Comparison of ENCODE assay signal across 34 cellular contexts in the genomic region with DNA sequence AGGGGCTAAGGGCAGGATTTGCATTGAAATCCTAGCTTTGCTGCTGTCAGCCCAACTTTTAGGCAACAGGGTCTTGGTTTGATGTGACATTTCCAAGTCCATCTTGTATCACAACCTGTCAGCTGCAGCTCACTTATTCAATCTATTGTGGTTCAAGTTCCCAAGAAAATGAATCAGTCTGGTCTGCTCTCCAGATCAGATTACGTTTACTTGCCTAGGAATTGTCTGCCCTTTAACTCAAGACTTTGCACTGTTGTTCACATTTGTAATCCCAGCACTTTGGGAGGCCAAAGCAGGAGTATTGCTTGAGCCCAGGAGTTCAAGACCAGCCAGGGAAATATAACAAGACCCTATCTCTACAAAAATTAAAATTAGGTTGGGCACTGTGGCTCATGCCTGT.
"Had no signal": no experiment of that assay in that cellular context is flagged by ENCODE, and none has a peak within 500 bp of the region (broad histone marks: within the 10 kb centered on the region; RNA-seq: fewer than 3 reads in every experiment).

No MANE protein-coding gene starts in this region.

- H3K27me3 ChIP-seq: ascending aorta, breast epithelium, MG63, Peyer's patch, SJSA1 had no signal

- H3K4me2 ChIP-seq: SK-N-SH had no signal

- H3K4me1 Mint-ChIP-seq: activated CD4-positive, alpha-beta T cell treated with anti-CD3 and anti-CD28 coated beads, Interleukin-2, amount 10 ng/mL, durations not matched to agents 24 days and 14 days; activated naive CD4-positive, alpha-beta T cell treated with anti-CD3 and anti-CD28 coated beads, Interleukin-2, amount 50 U/mL, for 24 hours had no signal

- H3K4me3 ChIP-seq: ascending aorta, breast epithelium, MG63, Peyer's patch, SJSA1 had no signal

- H3K9ac ChIP-seq: SK-N-SH had no signal

- DNase-seq: activated CD4-positive, alpha-beta T cell treated with anti-CD3 and anti-CD28 coated beads, Interleukin-2, amount 10 ng/mL, durations not matched to agents 24 days and 14 days; activated CD4-positive, alpha-beta T cell treated with anti-CD3 and anti-CD28 coated beads, Interleukin-2, amount 50 U/mL, for 4 hours; activated CD8-positive, alpha-beta T cell treated with anti-CD3 and anti-CD28 coated beads for 36 hours; activated effector memory CD4-positive, alpha-beta T cell treated with anti-CD3 and anti-CD28 coated beads, Interleukin-2, amount 50 U/mL, for 16 hours; activated naive CD4-positive, alpha-beta T cell treated with Interleukin-2 at 50 U/mL for 16 hours; activated naive CD8-positive, alpha-beta T cell treated with anti-CD3 and anti-CD28 coated beads, Interleukin-2, amount 10 ng/mL, durations not matched to agents 7 days and 5 days; activated T-cell treated with anti-CD3 and anti-CD28 coated beads, Interleukin-2, amount 50 U/mL, for 1 hour; activated T-cell treated with anti-CD3 and anti-CD28 coated beads, Interleukin-2, amount 50 U/mL, for 72 hours; amygdala; Karpas-422; KBM-7; MG63; MV-4-11; NCI-H1092; NCI-H1436 treated with DMSO at 0.1 percent for 48 hours; NCI-H1694 treated with DMSO at 0.1 percent for 48 hours; NCI-H2029; NCI-H510A; NCI-H526; NCI-H748 treated with DMSO at 0.1 percent for 48 hours; NK-92 treated with Interleukin-12 subunit alpha and Interleukin-12 subunit beta, amount 100 ng/mL, for 24 hours; PC-3; Peyer's patch; RPMI8226; SHP77 treated with DMSO at 0.1 percent for 48 hours; SK-N-SH had no signal

- H3K27ac ChIP-seq: ascending aorta, breast epithelium, SJSA1 had no signal

- H3K27ac Mint-ChIP-seq: activated CD4-positive, alpha-beta T cell treated with anti-CD3 and anti-CD28 coated beads, Interleukin-2, amount 10 ng/mL, durations not matched to agents 24 days and 14 days; activated CD8-positive, alpha-beta T cell treated with anti-CD3 and anti-CD28 coated beads for 36 hours; activated naive CD4-positive, alpha-beta T cell treated with anti-CD3 and anti-CD28 coated beads, Interleukin-2, amount 50 U/mL, for 24 hours; activated naive CD8-positive, alpha-beta T cell treated with anti-CD3 and anti-CD28 coated beads, Interleukin-2, amount 10 ng/mL, durations not matched to agents 7 days and 5 days; activated T-cell treated with anti-CD3 and anti-CD28 coated beads, Interleukin-2, amount 50 U/mL, for 72 hours; activated T-helper 17 cell treated with anti-CD3 and anti-CD28 coated beads, Interleukin-2, amount 50 U/mL, for 72 hours; T-helper 1 cell treated with Interleukin-12 subunit alpha and Interleukin-12 subunit beta and Interleukin-4 antibody, amounts not matched to agents 30 μg/mL and 1 μg/mL, for 36 hours; T-helper 2 cell treated with Interferon-gamma antibody and Interleukin-4, amounts not matched to agents 5 μg/mL and 100 μg/mL, for 36 hours had no signal

- H3K4me3 Mint-ChIP-seq: activated CD4-positive, alpha-beta T cell treated with anti-CD3 and anti-CD28 coated beads, Interleukin-2, amount 10 ng/mL, durations not matched to agents 24 days and 14 days; activated CD8-positive, alpha-beta T cell treated with anti-CD3 and anti-CD28 coated beads for 36 hours; activated naive CD4-positive, alpha-beta T cell treated with anti-CD3 and anti-CD28 coated beads, Interleukin-2, amount 50 U/mL, for 24 hours; activated naive CD8-positive, alpha-beta T cell treated with anti-CD3 and anti-CD28 coated beads, Interleukin-2, amount 10 ng/mL, durations not matched to agents 7 days and 5 days; activated T-cell treated with anti-CD3 and anti-CD28 coated beads, Interleukin-2, amount 50 U/mL, for 72 hours; activated T-helper 17 cell treated with anti-CD3 and anti-CD28 coated beads, Interleukin-2, amount 50 U/mL, for 72 hours; T-helper 1 cell treated with Interleukin-12 subunit alpha and Interleukin-12 subunit beta and Interleukin-4 antibody, amounts not matched to agents 30 μg/mL and 1 μg/mL, for 36 hours; T-helper 2 cell treated with Interferon-gamma antibody and Interleukin-4, amounts not matched to agents 5 μg/mL and 100 μg/mL, for 36 hours had no signal

- H3K27me3 Mint-ChIP-seq: activated CD4-positive, alpha-beta T cell treated with anti-CD3 and anti-CD28 coated beads, Interleukin-2, amount 10 ng/mL, durations not matched to agents 24 days and 14 days; activated CD8-positive, alpha-beta T cell treated with anti-CD3 and anti-CD28 coated beads for 36 hours; activated naive CD4-positive, alpha-beta T cell treated with anti-CD3 and anti-CD28 coated beads, Interleukin-2, amount 50 U/mL, for 24 hours; activated naive CD8-positive, alpha-beta T cell treated with anti-CD3 and anti-CD28 coated beads, Interleukin-2, amount 10 ng/mL, durations not matched to agents 7 days and 5 days; activated T-helper 17 cell treated with anti-CD3 and anti-CD28 coated beads, Interleukin-2, amount 50 U/mL, for 72 hours had no signal

- H3K4me1 ChIP-seq: ascending aorta, breast epithelium, SJSA1 had no signal

- ATAC-seq: activated CD8-positive, alpha-beta T cell treated with anti-CD3 and anti-CD28 coated beads for 36 hours; activated T-cell treated with anti-CD3 and anti-CD28 coated beads, Interleukin-2, amount 50 U/mL, for 72 hours; activated T-helper 17 cell treated with anti-CD3 and anti-CD28 coated beads, Interleukin-2, amount 50 U/mL, for 72 hours; PC-3 had no signal

- H3K9me3 ChIP-seq: ascending aorta, breast epithelium, MG63, Peyer's patch, SJSA1, SK-N-SH had no signal

- H3K36me3 Mint-ChIP-seq: activated naive CD4-positive, alpha-beta T cell treated with anti-CD3 and anti-CD28 coated beads, Interleukin-2, amount 50 U/mL, for 24 hours had no signal

- H3K9me3 Mint-ChIP-seq: activated CD4-positive, alpha-beta T cell treated with anti-CD3 and anti-CD28 coated beads, Interleukin-2, amount 10 ng/mL, durations not matched to agents 24 days and 14 days; activated CD8-positive, alpha-beta T cell treated with anti-CD3 and anti-CD28 coated beads for 36 hours; activated naive CD4-positive, alpha-beta T cell treated with anti-CD3 and anti-CD28 coated beads, Interleukin-2, amount 50 U/mL, for 24 hours; activated T-helper 17 cell treated with anti-CD3 and anti-CD28 coated beads, Interleukin-2, amount 50 U/mL, for 72 hours; T-helper 1 cell treated with Interleukin-12 subunit alpha and Interleukin-12 subunit beta and Interleukin-4 antibody, amounts not matched to agents 30 μg/mL and 1 μg/mL, for 36 hours; T-helper 2 cell treated with Interferon-gamma antibody and Interleukin-4, amounts not matched to agents 5 μg/mL and 100 μg/mL, for 36 hours had no signal

- FAIRE-seq: TTC549 had no signal
